22 cellular contexts compared by ENCODE assay signal in the genomic region with DNA sequence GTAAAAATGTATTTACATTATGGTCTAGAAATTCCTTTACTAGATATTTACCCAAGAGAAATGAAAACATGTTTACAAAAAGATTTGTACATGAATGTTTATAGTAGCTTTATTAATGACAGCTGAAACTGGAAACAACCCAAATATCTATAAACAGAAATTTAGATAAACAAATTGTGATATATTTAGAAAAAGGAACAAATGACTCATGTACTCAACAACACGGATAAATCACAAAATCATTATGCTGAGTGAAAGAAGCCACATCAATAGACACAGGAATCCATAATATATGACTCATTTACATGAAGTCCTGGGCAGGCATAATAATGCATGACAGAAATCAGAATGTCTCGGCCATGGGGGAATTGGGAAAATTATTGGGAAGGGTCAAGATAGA.
DNase-seq lines count a peak whose midpoint lies in the region; ATAC-seq and TF ChIP-seq lines count a peak whose summit lies in the region.
"Had no signal": no experiment of that assay in that cellular context is flagged by ENCODE, and none has a peak within 500 bp of the region (broad histone marks: within the 10 kb centered on the region; RNA-seq: fewer than 3 reads in every experiment).

No MANE protein-coding gene starts in this region.

- no peaks in the 10 kb centered on the region for H3K9me3 ChIP-seq in smooth muscle cell (replicated peaks; ENCODE audit: low read depth)
- H3K9me3 ChIP-seq: BLaER1 treated with 17β-estradiol and CSF1 and Interleukin-3, amounts not matched to agents 10 nM and 100 nM; Peyer's patch; SJSA1 had no signal

- ATAC-seq in HG03378 (IDR thresholded peaks at IDR 0.05; ENCODE audit: unreplicated experiment) (no peak), GM18498 (IDR thresholded peaks at IDR 0.05; ENCODE audit: unreplicated experiment) (no peak)
- ATAC-seq: HepG2, K562 had no signal

- no peak overlapping the region for H3K27ac ChIP-seq in smooth muscle cell (ENCODE audit: low read depth)
- H3K27ac ChIP-seq: BLaER1 treated with 17β-estradiol and CSF1 and Interleukin-3, amounts not matched to agents 10 nM and 100 nM; Peyer's patch; SJSA1 had no signal

- peak overlapping the region; percentile 19 for H3K4me2 ChIP-seq in smooth muscle cell

- H3K79me2 ChIP-seq in smooth muscle cell (ENCODE audit: low read depth): no peaks in the 10 kb centered on the region

- WGBS in smooth muscle cell (ENCODE audit: low lambda C conversion rate): 20% methylated on average over 2 of the region's 2 CpGs

- no peak overlapping the region for H2AFZ ChIP-seq in smooth muscle cell (ENCODE audit: low read depth)

- TF ChIP-seq CTCF in fibroblast of mammary gland (conservative IDR thresholded peaks at IDR 0.05; ENCODE audit: control insufficient read depth, insufficient read depth, low read depth, low read length) (no peak), smooth muscle cell (IDR thresholded peaks at IDR 0.05; ENCODE audit: borderline replicate concordance, insufficient read depth, poor library complexity, severe bottlenecking) (no peak)

- H3K9ac ChIP-seq in smooth muscle cell (ENCODE audit: low read depth): no peak overlapping the region
- H3K9ac ChIP-seq: BLaER1 treated with 17β-estradiol and CSF1 and Interleukin-3, amounts not matched to agents 10 nM and 100 nM had no signal

- no peaks in the 10 kb centered on the region for H3K27me3 ChIP-seq in smooth muscle cell (ENCODE audit: low read depth)
- H3K27me3 ChIP-seq: BLaER1 treated with 17β-estradiol and CSF1 and Interleukin-3, amounts not matched to agents 10 nM and 100 nM; Peyer's patch; SJSA1 had no signal

- H3K4me1 ChIP-seq in smooth muscle cell (ENCODE audit: low read depth): peaks cover 19% of the 10 kb centered on the region
- H3K4me1 ChIP-seq: HAP-1, Peyer's patch, SJSA1 had no signal

- H3F3A ChIP-seq in smooth muscle cell (ENCODE audit: low read depth): no peaks in the 10 kb centered on the region

- no peaks in the 10 kb centered on the region for H3K36me3 ChIP-seq in smooth muscle cell (ENCODE audit: low read depth)
- H3K36me3 ChIP-seq: BLaER1 treated with 17β-estradiol and CSF1 and Interleukin-3, amounts not matched to agents 10 nM and 100 nM; HAP-1; Peyer's patch; SJSA1 had no signal

- no peak overlapping the region for H3K4me3 ChIP-seq in fibroblast of mammary gland (ENCODE audit: control insufficient read depth, low read depth, low read length)
- no peak overlapping the region for H3K4me3 ChIP-seq in smooth muscle cell
- H3K4me3 ChIP-seq: BLaER1 treated with 17β-estradiol and CSF1 and Interleukin-3, amounts not matched to agents 10 nM and 100 nM; HAP-1; K562; Peyer's patch; SJSA1 had no signal

- DNase-seq in HS-5 (ENCODE audit: low read depth) (peak; percentile 2), astrocyte of the hippocampus (ENCODE audit: low read depth, low spot score) (peak; percentile 4), fibroblast of mammary gland (ENCODE audit: low read depth) (peak; percentile 3), smooth muscle cell (lab: John Stamatoyannopoulos, UW; ENCODE audit: unreplicated experiment) (no peak), DMS 273 treated with DMSO at 0.1 percent for 48 hours (lab: John Stamatoyannopoulos, UW) (no peak)
- DNase-seq: ACHN; CD4-positive, alpha-beta memory T cell; DMS153; NCI-H1092 treated with DMSO at 0.1 percent for 48 hours; NCI-H1436 treated with DMSO at 0.1 percent for 48 hours; NCI-H1930; NCI-H2227 treated with DMSO at 0.1 percent for 48 hours; NCI-H510A treated with DMSO at 0.1 percent for 48 hours; NCI-H774; Peyer's patch had no signal

- no peaks in the 10 kb centered on the region for H4K20me1 ChIP-seq in smooth muscle cell (ENCODE audit: low read depth)
- H4K20me1 ChIP-seq: BLaER1 treated with 17β-estradiol and CSF1 and Interleukin-3, amounts not matched to agents 10 nM and 100 nM had no signal

Comparison
In these comparisons a context has a peak if more than half of its experiments do, and no peak if none do; other contexts are left out.
1. DNase-seq: peak in HS-5 (single experiment), astrocyte of the hippocampus (single experiment) and fibroblast of mammary gland (single experiment); none in smooth muscle cell (single experiment) and DMS 273 treated with DMSO at 0.1 percent for 48 hours (single experiment).